In genomic region chr2:33202641-33203345, GRCh38 we compare ENCODE assay signal across 14 cellular contexts.
"Had no signal": no experiment of that assay in that cellular context is flagged by ENCODE, and none has a peak within 500 bp of the region (broad histone marks: within the 10 kb centered on the region; RNA-seq: fewer than 3 reads in every experiment).

No MANE protein-coding gene starts in this region.

- H3K4me3 Mint-ChIP-seq: activated CD4-positive, alpha-beta memory T cell treated with anti-CD3 and anti-CD28 coated beads for 36 hours; activated naive CD8-positive, alpha-beta T cell treated with anti-CD3 and anti-CD28 coated beads for 36 hours; T-helper 2 cell treated with Interferon-gamma antibody and Interleukin-4, amounts not matched to agents 5 μg/mL and 100 μg/mL, for 36 hours; type B pancreatic cell had no signal

- H2AFZ ChIP-seq: parathyroid adenoma had no signal

- H3K27ac ChIP-seq: foreskin keratinocyte, parathyroid adenoma had no signal

- H3K36me3 Mint-ChIP-seq: activated CD4-positive, alpha-beta memory T cell treated with anti-CD3 and anti-CD28 coated beads for 36 hours; activated naive CD8-positive, alpha-beta T cell treated with anti-CD3 and anti-CD28 coated beads for 36 hours; naive B cell; type B pancreatic cell had no signal

- H3K9me3 Mint-ChIP-seq: activated CD4-positive, alpha-beta memory T cell treated with anti-CD3 and anti-CD28 coated beads for 36 hours; activated naive CD8-positive, alpha-beta T cell treated with anti-CD3 and anti-CD28 coated beads for 36 hours; T-helper 2 cell treated with Interferon-gamma antibody and Interleukin-4, amounts not matched to agents 5 μg/mL and 100 μg/mL, for 36 hours; type B pancreatic cell had no signal

- H3K27me3 ChIP-seq: foreskin keratinocyte had no signal

- H3K4me1 Mint-ChIP-seq: activated naive CD8-positive, alpha-beta T cell treated with anti-CD3 and anti-CD28 coated beads for 36 hours; naive B cell had no signal

- H3K27ac Mint-ChIP-seq: activated CD4-positive, alpha-beta memory T cell treated with anti-CD3 and anti-CD28 coated beads for 36 hours; activated naive CD8-positive, alpha-beta T cell treated with anti-CD3 and anti-CD28 coated beads for 36 hours; T-helper 2 cell treated with Interferon-gamma antibody and Interleukin-4, amounts not matched to agents 5 μg/mL and 100 μg/mL, for 36 hours; type B pancreatic cell had no signal

- H3K4me2 ChIP-seq: smooth muscle cell had no signal

- DNase-seq: activated CD4-positive, alpha-beta memory T cell treated with anti-CD3 and anti-CD28 coated beads for 36 hours; activated CD4-positive, alpha-beta T cell treated with anti-CD3 and anti-CD28 coated beads for 1 hour; activated gamma-delta T cell; activated naive CD8-positive, alpha-beta T cell treated with anti-CD3 and anti-CD28 coated beads for 36 hours; activated T-cell treated with anti-CD3 and anti-CD28 coated beads, Interleukin-2, amount 50 U/mL, for 48 hours; anterior cingulate cortex; foreskin keratinocyte; naive B cell; SW 1271 had no signal

- H3K4me3 ChIP-seq: lung, smooth muscle cell had no signal

- H3K4me1 ChIP-seq: foreskin keratinocyte, parathyroid adenoma had no signal

- H3K9ac ChIP-seq: parathyroid adenoma had no signal
